8 cellular contexts compared by ENCODE assay signal in the genomic region with DNA sequence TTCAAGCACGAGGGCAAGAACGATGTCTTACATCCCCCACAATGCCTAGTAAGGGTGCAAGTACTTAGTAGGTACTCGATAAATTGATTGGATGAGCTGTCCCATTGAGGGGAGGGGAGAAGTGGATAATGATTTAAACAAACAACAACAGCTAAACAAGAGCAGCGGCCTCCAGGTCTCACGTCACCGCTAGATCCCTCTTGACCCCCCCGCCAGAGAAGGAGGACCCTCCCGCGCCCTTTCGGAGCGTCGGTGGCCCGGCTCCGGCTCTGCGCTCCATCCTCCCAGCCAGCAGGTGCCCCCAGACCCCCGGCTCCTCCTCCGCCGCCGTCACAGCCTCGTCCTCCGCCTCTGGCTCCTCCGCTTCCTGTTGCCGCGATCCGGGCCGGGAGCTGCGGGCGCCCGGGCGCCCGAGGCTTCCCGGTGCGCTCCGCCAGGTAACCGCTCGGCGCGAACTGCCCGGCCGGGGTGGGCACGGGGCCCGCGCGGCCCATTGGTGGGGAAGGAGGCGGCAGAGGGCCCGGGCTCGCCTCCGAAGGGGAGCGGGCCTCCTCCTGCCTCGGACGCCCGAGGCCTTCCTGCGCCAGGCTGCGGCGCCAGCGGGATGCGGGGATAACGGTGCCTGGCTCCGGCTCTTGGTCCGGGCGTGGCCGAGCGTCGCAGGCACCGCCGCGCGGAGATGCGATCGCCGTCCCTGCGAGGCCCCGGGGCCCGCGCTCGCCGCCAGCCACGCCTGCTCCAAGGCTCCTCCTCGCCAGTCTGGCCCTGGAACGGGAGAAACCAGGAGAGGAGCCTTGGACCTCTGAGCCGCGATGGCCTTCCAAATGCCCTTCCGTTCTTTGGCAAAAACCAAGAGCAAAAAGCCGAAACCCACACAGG. TPM values are rescaled to one million over a fixed set of nuclear protein-coding genes. Genes with fewer than 3 reads are reported as not detected.
DNase-seq lines count a peak whose midpoint lies in the region; ATAC-seq and TF ChIP-seq lines count a peak whose summit lies in the region.

TLCD5 (plus strand) TSS at position 368 of the 879 bp plus-strand sequence. CDS start 2,143 bp downstream, outside the sequence.

- H3K36me3 ChIP-seq in endodermal cell (ENCODE audit: control insufficient read depth, insufficient read depth, low read length), result peaks cover 18% of the 10 kb centered on the region

- no peaks in the 10 kb centered on the region for H3K9me3 ChIP-seq in endodermal cell (ENCODE audit: control insufficient read depth, low read length)

- H3K9me3 Mint-ChIP-seq in activated CD4-positive, alpha-beta T cell treated with anti-CD3 and anti-CD28 coated beads, Interleukin-2, amount 10 ng/mL, durations not matched to agents 7 days and 5 days, result no peaks in the 10 kb centered on the region
- H3K9me3 Mint-ChIP-seq in endodermal cell (no peaks in the 10 kb centered on the region), memory B cell (no peaks in the 10 kb centered on the region)
- no peaks in the 10 kb centered on the region for H3K9me3 Mint-ChIP-seq in stimulated activated naive CD8-positive, alpha-beta T cell treated with anti-CD3 and anti-CD28 coated beads, Interleukin-15, amount 100 ng/mL, for 72 hours

- H3K27me3 ChIP-seq in endodermal cell (ENCODE audit: control insufficient read depth, insufficient read depth, low read length, poor library complexity, severe bottlenecking), result no peaks in the 10 kb centered on the region

- TF ChIP-seq CTCF in endodermal cell (conservative IDR thresholded peaks at IDR 0.05), result peak; percentile 44

- H3K4me3 Mint-ChIP-seq in activated CD4-positive, alpha-beta T cell treated with anti-CD3 and anti-CD28 coated beads, Interleukin-2, amount 10 ng/mL, durations not matched to agents 7 days and 5 days, result peak within 1 kb of the TSS; percentile 51
- H3K4me3 Mint-ChIP-seq in endodermal cell (peak within 1 kb of the TSS; percentile 67), memory B cell (peak within 1 kb of the TSS; percentile 78)
- H3K4me3 Mint-ChIP-seq in stimulated activated naive CD8-positive, alpha-beta T cell treated with anti-CD3 and anti-CD28 coated beads, Interleukin-15, amount 100 ng/mL, for 72 hours, result peak within 1 kb of the TSS; percentile 61 to 70

- peak within 1 kb of the TSS; percentile 75 for H3K27ac ChIP-seq in endodermal cell (ENCODE audit: low read depth, low read length)

- CTCF ChIA-PET in activated CD4-positive, alpha-beta T cell treated with anti-CD3 and anti-CD28 coated beads, Interleukin-2, amount 10 ng/mL, durations not matched to agents 7 days and 5 days (lab: Charles Lee), result interaction anchor here (0.9 kb wide), 1 partner anchor 9 kb away, joined by 3 read pairs; no protein-coding TSS in a partner anchor

- DNase-seq in Ammon's horn (ENCODE audit: low spot score) (peak; percentile 78), NCI-H2081 treated with DMSO at 0.1 percent for 48 hours (lab: John Stamatoyannopoulos, UW) (peak; percentile 45), endodermal cell (peak; percentile 96), memory B cell (ENCODE audit: low spot score in 2 of 2) (no peak)
- DNase-seq in activated CD4-positive, alpha-beta T cell treated with anti-CD3 and anti-CD28 coated beads, Interleukin-2, amount 10 ng/mL, durations not matched to agents 7 days and 5 days, result no peak
- DNase-seq in stimulated activated naive CD8-positive, alpha-beta T cell treated with anti-CD3 and anti-CD28 coated beads, Interleukin-15, amount 100 ng/mL, for 72 hours, result peak; percentile 45 to 56

- peaks cover 59% of the 10 kb centered on the region for H3K27me3 Mint-ChIP-seq in activated CD4-positive, alpha-beta T cell treated with anti-CD3 and anti-CD28 coated beads, Interleukin-2, amount 10 ng/mL, durations not matched to agents 7 days and 5 days
- H3K27me3 Mint-ChIP-seq in endodermal cell (ENCODE audit: insufficient read depth) (peaks cover 5% of the 10 kb centered on the region), memory B cell (peaks cover 28% of the 10 kb centered on the region)
- peaks cover 66% of the 10 kb centered on the region for H3K27me3 Mint-ChIP-seq in stimulated activated naive CD8-positive, alpha-beta T cell treated with anti-CD3 and anti-CD28 coated beads, Interleukin-15, amount 100 ng/mL, for 72 hours

- H3K9ac ChIP-seq in endodermal cell (ENCODE audit: extremely low read depth, low read length, poor library complexity, severe bottlenecking), result peak within 1 kb of the TSS; percentile 74

- H3K4me3 ChIP-seq in endodermal cell (ENCODE audit: low read length), result peak within 1 kb of the TSS; percentile 96

- POLR2A ChIA-PET in activated CD4-positive, alpha-beta T cell treated with anti-CD3 and anti-CD28 coated beads, Interleukin-2, amount 10 ng/mL, durations not matched to agents 7 days and 5 days (lab: Charles Lee), result no interaction called here

- no peak within 1 kb of the TSS for H3K27ac Mint-ChIP-seq in activated CD4-positive, alpha-beta T cell treated with anti-CD3 and anti-CD28 coated beads, Interleukin-2, amount 10 ng/mL, durations not matched to agents 7 days and 5 days
- H3K27ac Mint-ChIP-seq in endodermal cell, result peak within 1 kb of the TSS; percentile 86
- no peak within 1 kb of the TSS for H3K27ac Mint-ChIP-seq in memory B cell
- peak within 1 kb of the TSS in 1 of 2 donors; percentile 75 for H3K27ac Mint-ChIP-seq in stimulated activated naive CD8-positive, alpha-beta T cell treated with anti-CD3 and anti-CD28 coated beads, Interleukin-15, amount 100 ng/mL, for 72 hours

- peaks cover 22% of the 10 kb centered on the region for H3K4me1 Mint-ChIP-seq in activated CD4-positive, alpha-beta T cell treated with anti-CD3 and anti-CD28 coated beads, Interleukin-2, amount 10 ng/mL, durations not matched to agents 7 days and 5 days
- H3K4me1 Mint-ChIP-seq in endodermal cell (peaks cover 9% of the 10 kb centered on the region), memory B cell (peaks cover 6% of the 10 kb centered on the region)
- H3K4me1 Mint-ChIP-seq in stimulated activated naive CD8-positive, alpha-beta T cell treated with anti-CD3 and anti-CD28 coated beads, Interleukin-15, amount 100 ng/mL, for 72 hours, result peaks cover 19% of the 10 kb centered on the region

- peak; percentile 71 for ATAC-seq in GM19463 (IDR thresholded peaks at IDR 0.05; ENCODE audit: unreplicated experiment)
- peak; percentile 22 for ATAC-seq in memory B cell (ENCODE audit: low read depth)
- peak; percentile 90 for ATAC-seq in stimulated activated naive CD8-positive, alpha-beta T cell treated with anti-CD3 and anti-CD28 coated beads, Interleukin-15, amount 100 ng/mL, for 72 hours
- ATAC-seq in HG03095 (IDR thresholded peaks at IDR 0.05; ENCODE audit: unreplicated experiment), result no peak

- 1% methylated on average over 16 to 84 of the region's 84 CpGs for WGBS in endodermal cell (ENCODE audit: insufficient coverage in 1 of 2, insufficient read length in 1 of 2), 2 experiments

- H3K36me3 Mint-ChIP-seq in activated CD4-positive, alpha-beta T cell treated with anti-CD3 and anti-CD28 coated beads, Interleukin-2, amount 10 ng/mL, durations not matched to agents 7 days and 5 days (ENCODE audit: low read depth), result no peaks in the 10 kb centered on the region
- H3K36me3 Mint-ChIP-seq in endodermal cell (ENCODE audit: low read depth), result peaks cover 16% of the 10 kb centered on the region
- H3K36me3 Mint-ChIP-seq in memory B cell, result no peaks in the 10 kb centered on the region

- peaks cover 9% of the 10 kb centered on the region for H3K4me1 ChIP-seq in endodermal cell (ENCODE audit: control insufficient read depth, insufficient read depth, low read length)

RNA-seq across cellular contexts. Expression of gene TLCD5, which starts in this region (rescaled TPM):
- total RNA-seq in activated CD4-positive, alpha-beta T cell treated with anti-CD3 and anti-CD28 coated beads, Interleukin-2, amount 10 ng/mL, durations not matched to agents 7 days and 5 days, result under 1 TPM; 0.19 to 0.42 TPM
- 10 to 100 TPM; 13.8 to 20.1 TPM for total RNA-seq in endodermal cell
- 16.0 TPM for polyA plus RNA-seq in endodermal cell (2013, experiment 1 of 2)
- 15.0 TPM for polyA plus RNA-seq in endodermal cell (2013, experiment 2 of 2)

Comparison
In these comparisons a context has a peak if more than half of its experiments do, and no peak if none do; other contexts are left out.
1. RNA of gene TLCD5 (total RNA-seq): 13.8 to 20.1 TPM in endodermal cell; 0.19 to 0.42 TPM in activated CD4-positive, alpha-beta T cell treated with anti-CD3 and anti-CD28 coated beads, Interleukin-2, amount 10 ng/mL, durations not matched to agents 7 days and 5 days; every median in the first group is over 10 times any median in the second.
2. DNase-seq: peak in Ammon's horn (single experiment), NCI-H2081 treated with DMSO at 0.1 percent for 48 hours (single experiment), endodermal cell (single experiment) and stimulated activated naive CD8-positive, alpha-beta T cell treated with anti-CD3 and anti-CD28 coated beads, Interleukin-15, amount 100 ng/mL, for 72 hours (2 of 2); none in activated CD4-positive, alpha-beta T cell treated with anti-CD3 and anti-CD28 coated beads, Interleukin-2, amount 10 ng/mL, durations not matched to agents 7 days and 5 days (single experiment) and memory B cell (0 of 2).
3. Peak in every context shown above with its lines, with median percentiles within 50 percentile points of each other: H3K4me3 Mint-ChIP-seq.